In genomic region chr18:13216732-13217465, GRCh38 we compare ENCODE assay signal across 9 cellular contexts. TPM values are rescaled to one million over a fixed set of nuclear protein-coding genes. Genes with fewer than 3 reads are reported as not detected.
A peak's percentile ranks its signal among the peaks of the same experiment; 100 is the strongest.
DNase-seq lines count a peak whose midpoint lies in the region; ATAC-seq, FAIRE-seq and TF ChIP-seq lines count a peak whose summit lies in the region.
"Had no signal": no experiment of that assay in that cellular context is flagged by ENCODE, and none has a peak within 500 bp of the region (broad histone marks: within the 10 kb centered on the region; RNA-seq: fewer than 3 reads in every experiment).

No MANE protein-coding gene starts in this region.

- peak; percentile 17 to 75 (median 42) for DNase-seq in CD8-positive, alpha-beta T cell
- peak; percentile 90 for DNase-seq in H7
- DNase-seq in SK-N-DZ (ENCODE audit: low spot score) = peak; percentile 44
- no peak for DNase-seq in astrocyte of the cerebellum (ENCODE audit: low read depth)
- DNase-seq in kidney = no peak
- peak; percentile 37 for DNase-seq in stimulated activated CD4-positive, alpha-beta T cell treated with anti-CD3 and anti-CD28 coated beads, Interleukin-2, amount 100 ng/mL, for 4 hours (ENCODE audit: low read depth)
- DNase-seq in SW 1271 (lab: John Stamatoyannopoulos, UW) = no peak
- no peak for DNase-seq in GF-D8 (lab: John Stamatoyannopoulos, UW)

- peak overlapping the region; percentile 5 for H3K27ac ChIP-seq in CD8-positive, alpha-beta T cell (ENCODE audit: low read depth, low read length)
- peak overlapping the region in 1 of 2 donors; percentile 5 for H3K27ac ChIP-seq in kidney (ENCODE audit: low read depth in 2 of 2, low read length in 2 of 2)
- H3K27ac ChIP-seq: neutrophil had no signal

- FAIRE-seq in kidney (lab: Jason Lieb, UNC) = no peak

- no peaks in the 10 kb centered on the region for H3K36me3 ChIP-seq in CD8-positive, alpha-beta T cell (ENCODE audit: insufficient read depth, low read length)
- H3K36me3 ChIP-seq in H7 (replicated peaks; ENCODE audit: control insufficient read depth, insufficient read depth, low read length) = no peaks in the 10 kb centered on the region
- H3K36me3 ChIP-seq in kidney (ENCODE audit: control insufficient read depth in 1 of 2, insufficient read depth in 2 of 2, low read length in 2 of 2) = no peaks in the 10 kb centered on the region
- H3K36me3 ChIP-seq: neutrophil had no signal

- CTCF ChIA-PET in CD8-positive, alpha-beta T cell (lab: Charles Lee) = interaction anchor here (0.5 to 2.7 kb wide), 66 partner anchors 8 to 596 kb away, joined by 3 to 18 read pairs (median 4); no protein-coding TSS in a partner anchor

- H3K36me3 Mint-ChIP-seq in CD8-positive, alpha-beta T cell = peaks cover 2% of the 10 kb centered on the region

- peaks cover 26% of the 10 kb centered on the region for H3K4me1 ChIP-seq in CD8-positive, alpha-beta T cell (ENCODE audit: insufficient read depth, low read length)
- peaks cover 13 to 18% of the 10 kb centered on the region in 2 donors for H3K4me1 ChIP-seq in kidney (ENCODE audit: control insufficient read depth in 1 of 2, insufficient read depth in 1 of 2, low read depth in 1 of 2, low read length in 2 of 2)

- no peaks in the 10 kb centered on the region for H3K9me3 Mint-ChIP-seq in CD8-positive, alpha-beta T cell

- in situ Hi-C loops in astrocyte of the cerebellum (cut with HindIII; ENCODE audit: low sequenced_read_pairs) = no loop called here

- H3K9ac ChIP-seq in kidney (ENCODE audit: low read length in 2 of 2) = no peak overlapping the region

- H3K27me3 Mint-ChIP-seq in CD8-positive, alpha-beta T cell (ENCODE audit: low read depth) = peaks cover 20% of the 10 kb centered on the region

- no peaks in the 10 kb centered on the region for H3K27me3 ChIP-seq in CD8-positive, alpha-beta T cell (ENCODE audit: insufficient read depth, low read length)
- peaks cover 15% of the 10 kb centered on the region for H3K27me3 ChIP-seq in H7 (ENCODE audit: control insufficient read depth, insufficient read depth, low read length)

- peak; percentile 32 for ATAC-seq in CD8-positive, alpha-beta T cell

- peak overlapping the region; percentile 39 for H3K4me3 ChIP-seq in CD8-positive, alpha-beta T cell (ENCODE audit: low read depth, low read length)
- peak overlapping the region; percentile 79 for H3K4me3 ChIP-seq in H7 (ENCODE audit: insufficient read depth, low read depth, low read length)
- peak overlapping the region; percentile 37 for H3K4me3 ChIP-seq in astrocyte of the cerebellum (ENCODE audit: low read depth, low read length)
- peak overlapping the region; percentile 42 to 51 for H3K4me3 ChIP-seq in kidney (ENCODE audit: low read length in 2 of 2)

- no peaks in the 10 kb centered on the region for H3K9me3 ChIP-seq in CD8-positive, alpha-beta T cell (ENCODE audit: low read length)
- no peaks in the 10 kb centered on the region for H3K9me3 ChIP-seq in kidney (ENCODE audit: control insufficient read depth in 1 of 2, low read length in 2 of 2)
- H3K9me3 ChIP-seq: neutrophil had no signal

- no peak for TF ChIP-seq CTCF in CD8-positive, alpha-beta T cell (IDR thresholded peaks at IDR 0.05)
- TF ChIP-seq CTCF in astrocyte of the cerebellum (IDR thresholded peaks at IDR 0.05; ENCODE audit: low read depth, low read length, missing control alignments) (peak; percentile 32), kidney (IDR thresholded peaks at IDR 0.05; ENCODE audit: borderline replicate concordance, extremely low read depth, insufficient read depth) (peak; percentile 26)

- H3K4me3 Mint-ChIP-seq in CD8-positive, alpha-beta T cell = peak overlapping the region; percentile 96

- intact Hi-C loops in CD8-positive, alpha-beta T cell (cut with DNase I, micrococcal nuclease) = loop anchor here (1.0 to 5.0 kb wide), 16 partner anchors 44 to 508 kb away; no protein-coding TSS in a partner anchor
- intact Hi-C loops in kidney (cut with DNase I) = loop anchor here (10.0 kb wide), 1 partner anchor 318 kb away; no protein-coding TSS in a partner anchor

- peak overlapping the region; percentile 93 for H3K27ac Mint-ChIP-seq in CD8-positive, alpha-beta T cell

- POLR2A ChIA-PET in CD8-positive, alpha-beta T cell (lab: Charles Lee) = interaction anchor here (0.6 to 1.5 kb wide), 4 partner anchors 56 to 397 kb away, joined by 3 to 6 read pairs (median 4); no protein-coding TSS in a partner anchor

- peaks cover 34% of the 10 kb centered on the region for H3K4me1 Mint-ChIP-seq in CD8-positive, alpha-beta T cell (ENCODE audit: low read depth)

RNA-seq across cellular contexts. Expression of gene LDLRAD4, which starts 1.7 kb away (rescaled TPM):
- total RNA-seq in CD8-positive, alpha-beta T cell = 10 to 100 TPM; 31.0 to 35.1 TPM
- total RNA-seq in H7 (2014; rRNA removed; shearing (Covaris generic)) = 21.0 and 23.9 TPM in 2 replicates
- polyA plus RNA-seq in SK-N-DZ (2014; cell fraction: cytosol; rRNA removed) = 4.4 and 6.2 TPM in 2 replicates
- 4.9 and 6.1 TPM in 2 replicates for polyA plus RNA-seq in SK-N-DZ (2014; cell fraction: nucleus; rRNA removed)
- total RNA-seq in kidney = 42.3 TPM
- 2.3 TPM for polyA plus RNA-seq in kidney (ENCODE audit: insufficient read depth, low read depth, low replicate concordance)

Comparison
In these comparisons a context has a peak if more than half of its experiments do, and no peak if none do; other contexts are left out.
1. DNase-seq: peak in CD8-positive, alpha-beta T cell (7 of 7), H7 (single experiment), SK-N-DZ (single experiment) and stimulated activated CD4-positive, alpha-beta T cell treated with anti-CD3 and anti-CD28 coated beads, Interleukin-2, amount 100 ng/mL, for 4 hours (single experiment); none in astrocyte of the cerebellum (single experiment), kidney (single experiment), SW 1271 (0 of 2) and GF-D8 (single experiment).
2. Peak in every context shown above with its lines, with median percentiles within 50 percentile points of each other: H3K4me3 ChIP-seq.